1 cellular context compared by ENCODE assay signal in the genomic region with DNA sequence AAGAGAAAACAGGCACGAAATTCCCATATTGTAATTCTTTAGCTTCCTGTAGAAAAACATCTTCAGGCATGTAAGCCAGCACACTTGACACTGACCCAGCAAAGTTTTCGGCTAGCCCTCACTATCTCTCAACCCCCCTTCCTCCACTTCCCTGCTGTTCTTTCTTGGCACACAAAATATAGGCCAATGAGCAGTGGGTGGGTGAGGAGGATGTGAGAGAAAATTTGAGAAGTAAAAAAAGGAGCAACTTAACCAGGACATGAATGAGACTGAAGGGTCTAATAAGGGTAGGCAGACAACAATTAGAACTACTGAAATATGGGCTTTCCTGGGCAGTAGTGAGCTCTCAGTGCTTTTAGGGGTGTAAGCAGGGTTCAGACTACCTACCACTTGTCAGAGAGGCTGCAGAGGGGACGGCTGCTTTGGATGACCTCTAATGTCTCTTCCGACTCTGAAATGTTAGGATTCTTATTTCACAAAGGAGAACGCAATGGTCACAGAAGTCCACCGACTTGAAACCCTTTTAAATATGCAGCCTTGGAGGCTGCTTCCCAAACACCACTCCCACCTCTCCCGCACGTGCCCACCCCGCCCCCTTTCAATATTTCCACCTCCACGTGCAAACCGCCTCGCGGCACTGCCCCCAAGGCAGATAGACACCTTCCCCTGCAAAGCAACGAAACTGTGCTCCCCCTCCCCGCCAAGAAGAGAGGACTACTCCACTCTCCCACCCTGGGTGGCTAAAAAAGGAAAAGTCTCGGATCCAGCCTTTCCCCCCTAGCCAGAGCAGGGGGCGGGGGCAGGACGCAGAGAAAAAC.
TF ChIP-seq lines count a peak whose summit lies in the region.

No MANE protein-coding gene starts in this region.

TF ChIP-seq in HepG2, 621 proteins besides CTCF, POLR2A, EP300 and RAD21 (continued from another document and continues in another):
- TF ChIP-seq KIAA2018 (CRISPR knock-in tag; IDR thresholded peaks at IDR 0.05; ENCODE audit: borderline replicate concordance) = 0 out of 2 replicates have a peak, but pooled peaks have one; percentile 3
- TF ChIP-seq, protein P1, sequence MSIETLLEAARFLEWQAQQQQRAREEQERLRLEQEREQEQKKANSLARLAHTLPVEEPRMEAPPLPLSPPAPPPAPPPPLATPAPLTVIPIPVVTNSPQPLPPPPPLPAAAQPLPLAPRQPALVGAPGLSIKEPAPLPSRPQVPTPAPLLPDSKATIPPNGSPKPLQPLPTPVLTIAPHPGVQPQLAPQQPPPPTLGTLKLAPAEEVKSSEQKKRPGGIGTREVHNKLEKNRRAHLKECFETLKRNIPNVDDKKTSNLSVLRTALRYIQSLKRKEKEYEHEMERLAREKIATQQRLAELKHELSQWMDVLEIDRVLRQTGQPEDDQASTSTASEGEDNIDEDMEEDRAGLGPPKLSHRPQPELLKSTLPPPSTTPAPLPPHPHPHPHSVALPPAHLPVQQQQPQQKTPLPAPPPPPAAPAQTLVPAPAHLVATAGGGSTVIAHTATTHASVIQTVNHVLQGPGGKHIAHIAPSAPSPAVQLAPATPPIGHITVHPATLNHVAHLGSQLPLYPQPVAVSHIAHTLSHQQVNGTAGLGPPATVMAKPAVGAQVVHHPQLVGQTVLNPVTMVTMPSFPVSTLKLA (IDR thresholded peaks at IDR 0.05) = peak; percentile 94
- TF ChIP-seq ZNF276 (CRISPR knock-in tag; IDR thresholded peaks at IDR 0.05; ENCODE audit: low read depth) = no peak
- TF ChIP-seq ZNF558 (CRISPR knock-in tag; IDR thresholded peaks at IDR 0.05; ENCODE audit: borderline replicate concordance) = peak; percentile 80; the same call in 1 of the 2 replicates
- no peak for TF ChIP-seq ZSCAN21 (CRISPR knock-in tag; IDR thresholded peaks at IDR 0.05; ENCODE audit: borderline replicate concordance)
- TF ChIP-seq ZNF703 (CRISPR knock-in tag; IDR thresholded peaks at IDR 0.05; ENCODE audit: borderline replicate concordance) = 0 out of 2 replicates have a peak, but pooled peaks have one; percentile 14
- TF ChIP-seq, protein P2, sequence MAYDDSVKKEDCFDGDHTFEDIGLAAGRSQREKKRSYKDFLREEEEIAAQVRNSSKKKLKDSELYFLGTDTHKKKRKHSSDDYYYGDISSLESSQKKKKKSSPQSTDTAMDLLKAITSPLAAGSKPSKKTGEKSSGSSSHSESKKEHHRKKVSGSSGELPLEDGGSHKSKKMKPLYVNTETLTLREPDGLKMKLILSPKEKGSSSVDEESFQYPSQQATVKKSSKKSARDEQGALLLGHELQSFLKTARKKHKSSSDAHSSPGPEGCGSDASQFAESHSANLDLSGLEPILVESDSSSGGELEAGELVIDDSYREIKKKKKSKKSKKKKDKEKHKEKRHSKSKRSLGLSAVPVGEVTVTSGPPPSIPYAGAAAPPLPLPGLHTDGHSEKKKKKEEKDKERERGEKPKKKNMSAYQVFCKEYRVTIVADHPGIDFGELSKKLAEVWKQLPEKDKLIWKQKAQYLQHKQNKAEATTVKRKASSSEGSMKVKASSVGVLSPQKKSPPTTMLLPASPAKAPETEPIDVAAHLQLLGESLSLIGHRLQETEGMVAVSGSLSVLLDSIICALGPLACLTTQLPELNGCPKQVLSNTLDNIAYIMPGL (CRISPR knock-in tag; IDR thresholded peaks at IDR 0.05; ENCODE audit: borderline replicate concordance in 1 of 2, low read depth in 1 of 2) = peak in 1 of 2 experiments; percentile 8; a peak in 1 of 4 replicates
- peak; percentile 93; the same call in 2 of the 3 replicates for TF ChIP-seq MXI1 (IDR thresholded peaks at IDR 0.05; ENCODE audit: borderline replicate concordance, low read depth, low read length)
- TF ChIP-seq KDM6A (CRISPR knock-in tag; IDR thresholded peaks at IDR 0.05; ENCODE audit: low read depth) = no peak
- 0 out of 4 replicates have a peak, but pooled peaks of 1 of the 2 experiments have one; percentile 17 for TF ChIP-seq KLF16 (CRISPR knock-in tag; IDR thresholded peaks at IDR 0.05)
- TF ChIP-seq ZFP37 (CRISPR knock-in tag; IDR thresholded peaks at IDR 0.05; ENCODE audit: borderline replicate concordance) = no peak
- no peak for TF ChIP-seq ZNF557 (CRISPR knock-in tag; IDR thresholded peaks at IDR 0.05)
- peak; percentile 94 for TF ChIP-seq BHLHE40 (IDR thresholded peaks at IDR 0.05; ENCODE audit: low read length)
- TF ChIP-seq, protein P3, sequence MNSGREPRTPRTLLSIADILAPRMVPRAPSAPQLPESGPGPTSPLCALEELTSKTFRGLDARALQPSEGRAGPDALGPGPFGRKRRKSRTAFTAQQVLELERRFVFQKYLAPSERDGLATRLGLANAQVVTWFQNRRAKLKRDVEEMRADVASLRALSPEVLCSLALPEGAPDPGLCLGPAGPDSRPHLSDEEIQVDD (CRISPR knock-in tag; IDR thresholded peaks at IDR 0.05; ENCODE audit: borderline replicate concordance) = no peak
- no peak for TF ChIP-seq ZNF780A (CRISPR knock-in tag; IDR thresholded peaks at IDR 0.05)
- TF ChIP-seq, protein P4, sequence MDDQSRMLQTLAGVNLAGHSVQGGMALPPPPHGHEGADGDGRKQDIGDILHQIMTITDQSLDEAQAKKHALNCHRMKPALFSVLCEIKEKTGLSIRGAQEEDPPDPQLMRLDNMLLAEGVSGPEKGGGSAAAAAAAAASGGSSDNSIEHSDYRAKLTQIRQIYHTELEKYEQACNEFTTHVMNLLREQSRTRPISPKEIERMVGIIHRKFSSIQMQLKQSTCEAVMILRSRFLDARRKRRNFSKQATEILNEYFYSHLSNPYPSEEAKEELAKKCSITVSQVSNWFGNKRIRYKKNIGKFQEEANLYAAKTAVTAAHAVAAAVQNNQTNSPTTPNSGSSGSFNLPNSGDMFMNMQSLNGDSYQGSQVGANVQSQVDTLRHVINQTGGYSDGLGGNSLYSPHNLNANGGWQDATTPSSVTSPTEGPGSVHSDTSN (CRISPR knock-in tag; IDR thresholded peaks at IDR 0.05; ENCODE audit: borderline replicate concordance) = no peak
- TF ChIP-seq JUNB (CRISPR knock-in tag; IDR thresholded peaks at IDR 0.05; ENCODE audit: borderline replicate concordance) = no peak
- peak; percentile 49 for TF ChIP-seq ZEB1 (IDR thresholded peaks at IDR 0.05; ENCODE audit: insufficient replicate concordance, low read depth)
- TF ChIP-seq TFDP1 (CRISPR knock-in tag; IDR thresholded peaks at IDR 0.05; ENCODE audit: borderline replicate concordance) = peak; percentile 24; the same call in 1 of the 2 replicates
- TF ChIP-seq ZNF75D (CRISPR knock-in tag; IDR thresholded peaks at IDR 0.05; ENCODE audit: borderline replicate concordance) = no peak
- TF ChIP-seq, protein P5, sequence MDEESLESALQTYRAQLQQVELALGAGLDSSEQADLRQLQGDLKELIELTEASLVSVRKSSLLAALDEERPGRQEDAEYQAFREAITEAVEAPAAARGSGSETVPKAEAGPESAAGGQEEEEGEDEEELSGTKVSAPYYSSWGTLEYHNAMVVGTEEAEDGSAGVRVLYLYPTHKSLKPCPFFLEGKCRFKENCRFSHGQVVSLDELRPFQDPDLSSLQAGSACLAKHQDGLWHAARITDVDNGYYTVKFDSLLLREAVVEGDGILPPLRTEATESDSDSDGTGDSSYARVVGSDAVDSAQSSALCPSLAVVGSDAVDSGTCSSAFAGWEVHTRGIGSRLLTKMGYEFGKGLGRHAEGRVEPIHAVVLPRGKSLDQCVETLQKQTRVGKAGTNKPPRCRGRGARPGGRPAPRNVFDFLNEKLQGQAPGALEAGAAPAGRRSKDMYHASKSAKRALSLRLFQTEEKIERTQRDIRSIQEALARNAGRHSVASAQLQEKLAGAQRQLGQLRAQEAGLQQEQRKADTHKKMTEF (CRISPR knock-in tag; IDR thresholded peaks at IDR 0.05) = no peak
- TF ChIP-seq ZFP36L1 (CRISPR knock-in tag; IDR thresholded peaks at IDR 0.05) = peak; percentile 51; the same call in 1 of the 2 replicates
- no peak for TF ChIP-seq KMT2B (CRISPR knock-in tag; IDR thresholded peaks at IDR 0.05)
- TF ChIP-seq ZMYM3 (CRISPR knock-in tag; IDR thresholded peaks at IDR 0.05) = no peak
- TF ChIP-seq ZNF382 (CRISPR knock-in tag; IDR thresholded peaks at IDR 0.05; ENCODE audit: borderline replicate concordance) = no peak
- TF ChIP-seq MEIS1 (CRISPR knock-in tag; IDR thresholded peaks at IDR 0.05; ENCODE audit: borderline replicate concordance) = 0 out of 2 replicates have a peak, but pooled peaks have one; percentile 22
- no peak for TF ChIP-seq ZNF235 (CRISPR knock-in tag; IDR thresholded peaks at IDR 0.05; ENCODE audit: borderline replicate concordance)
- no peak for TF ChIP-seq AGO1 (IDR thresholded peaks at IDR 0.05; ENCODE audit: low read depth, low read length, poor library complexity, severe bottlenecking)
- 0 out of 2 replicates have a peak, but pooled peaks have one; percentile 4 for TF ChIP-seq CREBL2 (CRISPR knock-in tag; IDR thresholded peaks at IDR 0.05; ENCODE audit: borderline replicate concordance)
- TF ChIP-seq FIP1L1 (IDR thresholded peaks at IDR 0.05; ENCODE audit: borderline replicate concordance, insufficient read depth, low read depth, low read length) = no peak
- TF ChIP-seq SIN3A (IDR thresholded peaks at IDR 0.05; ENCODE audit: borderline replicate concordance, low read depth, low read length) = peak; percentile 53; the same call in 1 of the 2 replicates
- TF ChIP-seq PAF1 (CRISPR knock-in tag; IDR thresholded peaks at IDR 0.05) = no peak
- TF ChIP-seq ZNF614 (CRISPR knock-in tag; IDR thresholded peaks at IDR 0.05; ENCODE audit: borderline replicate concordance) = no peak
- no peak for TF ChIP-seq FOXO1 (CRISPR knock-in tag; IDR thresholded peaks at IDR 0.05)
- no peak for TF ChIP-seq ZNF30 (CRISPR knock-in tag; IDR thresholded peaks at IDR 0.05)
- TF ChIP-seq FOXK2 (IDR thresholded peaks at IDR 0.05) = 0 out of 2 replicates have a peak, but pooled peaks have one; percentile 22
- 0 out of 2 replicates have a peak, but pooled peaks have one; percentile 22 for TF ChIP-seq ZNF230 (CRISPR knock-in tag; IDR thresholded peaks at IDR 0.05)
